Comparison of ENCODE assay signal across 2 cellular contexts in genomic region chr1:58158465-58159423, GRCh38.
TF ChIP-seq lines count a peak whose summit lies in the region.

No MANE protein-coding gene starts in this region.

TF ChIP-seq in K562, 482 proteins besides CTCF, POLR2A, EP300 and RAD21 (continued from another document):
- no peak for TF ChIP-seq AFF1 (IDR thresholded peaks at IDR 0.05; ENCODE audit: low read depth in 1 of 2, partially characterized antibody in 2 of 2)

TF ChIP-seq in neural cell, 6 proteins besides CTCF, POLR2A, EP300 and RAD21 (continued from another document):
- no peak for TF ChIP-seq REST (IDR thresholded peaks at IDR 0.05; ENCODE audit: borderline replicate concordance)
